ENCODE assay signal across 14 cellular contexts in the genomic region with DNA sequence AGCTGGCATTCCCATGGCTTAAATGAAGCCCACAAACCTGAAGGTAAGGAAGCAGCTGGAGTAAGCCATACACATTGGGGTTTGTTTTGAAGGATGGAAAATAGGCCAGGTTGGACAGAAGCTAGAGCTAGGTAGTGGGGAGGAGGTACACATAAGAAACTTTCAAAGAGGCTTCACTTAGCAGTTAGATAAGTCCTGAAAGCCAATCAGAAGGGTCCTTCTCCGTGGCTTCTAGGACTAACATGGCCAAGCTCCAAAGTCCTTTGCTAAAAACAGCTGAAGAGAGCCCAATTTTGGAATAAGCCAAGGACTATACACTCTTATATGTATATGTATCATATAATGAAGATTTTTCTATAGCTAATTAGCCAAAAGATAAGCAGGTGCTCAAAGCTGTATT. TPM values are rescaled to one million over a fixed set of nuclear protein-coding genes. Genes with fewer than 3 reads are reported as not detected.
DNase-seq lines count a peak whose midpoint lies in the region; TF ChIP-seq lines count a peak whose summit lies in the region.
"Had no signal": no experiment of that assay in that cellular context is flagged by ENCODE, and none has a peak within 500 bp of the region (broad histone marks: within the 10 kb centered on the region; RNA-seq: fewer than 3 reads in every experiment).

No MANE protein-coding gene starts in this region.

- no peak for DNase-seq in activated naive CD4-positive, alpha-beta T cell treated with anti-CD3 and anti-CD28 coated beads, Interleukin-2, amount 50 U/mL, for 16 hours
- no peak for DNase-seq in endodermal cell
- no peak for DNase-seq in smooth muscle cell (lab: John Stamatoyannopoulos, UW; ENCODE audit: unreplicated experiment)
- no peak for DNase-seq in NOMO-1 (lab: John Stamatoyannopoulos, UW; ENCODE audit: unreplicated experiment in 2 of 2)
- no peak for DNase-seq in NCI-H1048 (lab: John Stamatoyannopoulos, UW)
- no peak for DNase-seq in vagina (ENCODE audit: extremely low spot score in 2 of 2)
- DNase-seq: body of pancreas; CD8-positive, alpha-beta T cell; foreskin fibroblast; KG1; NCI-H82; right cardiac atrium had no signal

- peaks cover 74% of the 10 kb centered on the region for H3K4me1 ChIP-seq in OCI-LY1 (ENCODE audit: insufficient read depth, low read length, severe bottlenecking)
- peaks cover 7% of the 10 kb centered on the region for H3K4me1 ChIP-seq in endodermal cell (ENCODE audit: control insufficient read depth, insufficient read depth, low read length)
- H3K4me1 ChIP-seq in smooth muscle cell (ENCODE audit: low read depth), result peaks cover 13% of the 10 kb centered on the region
- peaks cover 24% of the 10 kb centered on the region for H3K4me1 ChIP-seq in vagina

- H2AFZ ChIP-seq in OCI-LY1 (ENCODE audit: low read length), result no peak overlapping the region
- no peak overlapping the region for H2AFZ ChIP-seq in smooth muscle cell (ENCODE audit: low read depth)

- H3K36me3 Mint-ChIP-seq in activated naive CD4-positive, alpha-beta T cell treated with anti-CD3 and anti-CD28 coated beads, Interleukin-2, amount 50 U/mL, for 24 hours, result no peaks in the 10 kb centered on the region
- H3K36me3 Mint-ChIP-seq in endodermal cell (ENCODE audit: low read depth), result no peaks in the 10 kb centered on the region

- H3K4me3 ChIP-seq in OCI-LY1 (ENCODE audit: low read depth, low read length, poor library complexity, severe bottlenecking) (peak overlapping the region; percentile 74), endodermal cell (ENCODE audit: low read length) (peak overlapping the region; percentile 99), smooth muscle cell (peak overlapping the region; percentile 5), vagina (no peak overlapping the region)
- H3K4me3 ChIP-seq: body of pancreas had no signal

- H3K4me1 Mint-ChIP-seq in activated naive CD4-positive, alpha-beta T cell treated with anti-CD3 and anti-CD28 coated beads, Interleukin-2, amount 50 U/mL, for 24 hours, result peaks cover 43% of the 10 kb centered on the region
- H3K4me1 Mint-ChIP-seq in endodermal cell, result peaks cover 22% of the 10 kb centered on the region

- H4K20me1 ChIP-seq in OCI-LY1 (ENCODE audit: insufficient read depth, low read length) (no peaks in the 10 kb centered on the region), smooth muscle cell (ENCODE audit: low read depth) (peaks cover 47% of the 10 kb centered on the region)

- peak overlapping the region; percentile 96 for H3K4me3 Mint-ChIP-seq in activated naive CD4-positive, alpha-beta T cell treated with anti-CD3 and anti-CD28 coated beads, Interleukin-2, amount 50 U/mL, for 24 hours
- H3K4me3 Mint-ChIP-seq in endodermal cell, result peak overlapping the region; percentile 95

- H3K36me3 ChIP-seq in OCI-LY1 (ENCODE audit: insufficient read depth, low read length) (no peaks in the 10 kb centered on the region), endodermal cell (ENCODE audit: control insufficient read depth, insufficient read depth, low read length) (no peaks in the 10 kb centered on the region), smooth muscle cell (ENCODE audit: low read depth) (no peaks in the 10 kb centered on the region), vagina (no peaks in the 10 kb centered on the region)

- TF ChIP-seq CTCF in OCI-LY1 (IDR thresholded peaks at IDR 0.05; ENCODE audit: low read length) (no peak), endodermal cell (conservative IDR thresholded peaks at IDR 0.05) (no peak), smooth muscle cell (IDR thresholded peaks at IDR 0.05; ENCODE audit: borderline replicate concordance, insufficient read depth, poor library complexity, severe bottlenecking) (no peak), vagina (IDR thresholded peaks at IDR 0.05) (no peak)

- H3K9me3 Mint-ChIP-seq in activated naive CD4-positive, alpha-beta T cell treated with anti-CD3 and anti-CD28 coated beads, Interleukin-2, amount 50 U/mL, for 24 hours, result no peaks in the 10 kb centered on the region
- no peaks in the 10 kb centered on the region for H3K9me3 Mint-ChIP-seq in endodermal cell
- H3K9me3 Mint-ChIP-seq: CD8-positive, alpha-beta T cell had no signal

- H3K27ac Mint-ChIP-seq in activated naive CD4-positive, alpha-beta T cell treated with anti-CD3 and anti-CD28 coated beads, Interleukin-2, amount 50 U/mL, for 24 hours, result no peak overlapping the region
- H3K27ac Mint-ChIP-seq in endodermal cell, result peak overlapping the region; percentile 53

- H3K9me3 ChIP-seq in OCI-LY1 (ENCODE audit: low read length) (no peaks in the 10 kb centered on the region), endodermal cell (ENCODE audit: control insufficient read depth, low read length) (no peaks in the 10 kb centered on the region), smooth muscle cell (replicated peaks; ENCODE audit: low read depth) (no peaks in the 10 kb centered on the region), vagina (no peaks in the 10 kb centered on the region)
- H3K9me3 ChIP-seq: body of pancreas had no signal

- H3K79me2 ChIP-seq in OCI-LY1 (ENCODE audit: insufficient read depth, low read length), result peaks cover 61% of the 10 kb centered on the region
- peaks cover 62% of the 10 kb centered on the region for H3K79me2 ChIP-seq in smooth muscle cell (ENCODE audit: low read depth)

- H3K27me3 Mint-ChIP-seq in activated naive CD4-positive, alpha-beta T cell treated with anti-CD3 and anti-CD28 coated beads, Interleukin-2, amount 50 U/mL, for 24 hours, result no peaks in the 10 kb centered on the region
- no peaks in the 10 kb centered on the region for H3K27me3 Mint-ChIP-seq in endodermal cell (ENCODE audit: insufficient read depth)

- H3K9ac ChIP-seq in OCI-LY1 (ENCODE audit: low read length), result peak overlapping the region; percentile 83
- H3K9ac ChIP-seq in endodermal cell (ENCODE audit: extremely low read depth, low read length, poor library complexity, severe bottlenecking), result no peak overlapping the region
- peak overlapping the region; percentile 83 for H3K9ac ChIP-seq in smooth muscle cell (ENCODE audit: low read depth)

- intact Hi-C loops in vagina (cut with DNase I), result no loop called here

- 0 out of 2 replicates have a peak, but pooled peaks cover 4% of the 10 kb centered on the region for H3F3A ChIP-seq in OCI-LY1 (ENCODE audit: insufficient read depth, low read length)
- H3F3A ChIP-seq in smooth muscle cell (ENCODE audit: low read depth), result no peaks in the 10 kb centered on the region

- H3K9me2 ChIP-seq in OCI-LY1 (ENCODE audit: low read depth, low read length), result no peaks in the 10 kb centered on the region

- H3K4me2 ChIP-seq in OCI-LY1 (ENCODE audit: low read length), result peak overlapping the region; percentile 99
- H3K4me2 ChIP-seq in smooth muscle cell, result peak overlapping the region; percentile 95

- H3K27me3 ChIP-seq in OCI-LY1 (ENCODE audit: insufficient read depth, low read length) (no peaks in the 10 kb centered on the region), endodermal cell (ENCODE audit: control insufficient read depth, insufficient read depth, low read length, poor library complexity, severe bottlenecking) (no peaks in the 10 kb centered on the region), smooth muscle cell (ENCODE audit: low read depth) (no peaks in the 10 kb centered on the region), vagina (no peaks in the 10 kb centered on the region)
- H3K27me3 ChIP-seq: body of pancreas had no signal

- H3K27ac ChIP-seq in OCI-LY1 (ENCODE audit: low read depth, low read length, poor library complexity, severe bottlenecking) (peak overlapping the region; percentile 21), endodermal cell (ENCODE audit: low read depth, low read length) (no peak overlapping the region), smooth muscle cell (ENCODE audit: low read depth) (no peak overlapping the region), vagina (no peak overlapping the region)
- H3K27ac ChIP-seq: body of pancreas had no signal

- no peak for TF ChIP-seq POLR2A in vagina (IDR thresholded peaks at IDR 0.05)

- WGBS in endodermal cell (ENCODE audit: insufficient coverage in 1 of 2, insufficient read length in 1 of 2), 2 experiments, result 96% methylated on average over 1 of the region's 1 CpG; no CpG with 5 or more reads in 1 of the 2 experiments
- WGBS in smooth muscle cell (ENCODE audit: low lambda C conversion rate), result 87% methylated on average over 1 of the region's 1 CpG

RNA-seq across cellular contexts. Expression of gene EYA3, which starts 1.8 kb away (rescaled TPM):
- 10 to 100 TPM; 29.3 to 32.8 TPM for total RNA-seq in endodermal cell
- 23.9 TPM for polyA plus RNA-seq in endodermal cell (2013, experiment 1 of 2)
- polyA plus RNA-seq in endodermal cell (2013, experiment 2 of 2), result 19.5 TPM
- 16.6 and 17.1 TPM in 2 replicates for total RNA-seq in smooth muscle cell
- 3.8 and 4.8 TPM in 2 replicates for polyA plus RNA-seq in smooth muscle cell
- 16.0 TPM for total RNA-seq in vagina

Comparison
In these comparisons a context has a peak if more than half of its experiments do, and no peak if none do; other contexts are left out.
1. H3K4me3 ChIP-seq: peak in OCI-LY1 (single experiment), endodermal cell (single experiment) and smooth muscle cell (single experiment); none in vagina (0 of 2).